In the genomic region with DNA sequence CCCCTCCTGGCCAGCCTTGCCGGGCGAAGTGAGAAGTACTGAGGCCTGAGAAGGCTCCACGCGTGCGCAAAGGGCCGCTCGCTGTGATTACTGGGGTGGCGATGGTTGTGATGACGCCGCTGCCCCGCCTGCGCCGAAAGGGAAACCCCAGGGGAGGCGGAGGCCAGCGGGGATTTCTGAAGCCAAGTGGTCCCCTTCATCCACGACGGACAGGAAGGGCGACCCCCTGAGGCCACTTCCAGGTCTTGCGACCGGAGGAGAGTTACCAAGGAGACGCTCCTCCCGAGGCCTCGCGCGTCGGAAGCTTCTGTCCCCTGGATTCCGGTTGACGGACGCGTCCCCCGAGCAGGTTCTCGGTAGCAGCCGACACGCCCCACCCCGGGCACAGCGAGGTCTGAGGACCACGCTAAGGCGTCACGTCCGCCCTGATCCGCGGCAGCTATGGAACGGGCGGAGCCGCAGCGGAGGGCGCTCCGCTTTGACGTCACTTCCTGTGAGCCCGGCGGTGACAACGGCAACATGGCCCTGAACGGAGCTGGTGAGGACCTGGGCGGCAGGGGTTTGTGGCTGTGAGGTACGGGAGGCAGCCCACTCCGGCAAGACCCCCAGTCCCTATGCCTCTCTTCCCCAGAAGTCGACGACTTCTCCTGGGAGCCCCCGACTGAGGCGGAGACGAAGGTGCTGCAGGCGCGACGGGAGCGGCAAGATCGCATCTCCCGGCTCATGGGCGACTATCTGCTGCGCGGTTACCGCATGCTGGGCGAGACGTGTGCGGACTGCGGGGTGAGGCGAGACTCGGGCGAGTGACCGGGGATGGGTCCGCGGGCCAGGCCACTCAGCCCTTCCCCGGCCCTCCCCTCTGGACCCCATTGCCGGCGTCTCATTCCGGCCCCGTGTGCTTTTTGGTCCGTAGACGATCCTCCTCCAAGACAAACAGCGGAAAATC, we compare ENCODE assay signal across 8 cellular contexts. TPM values are rescaled to one million over a fixed set of nuclear protein-coding genes. Genes with fewer than 3 reads are reported as not detected.
DNase-seq lines count a peak whose midpoint lies in the region; ATAC-seq and TF ChIP-seq lines count a peak whose summit lies in the region.

A gene with protein sequence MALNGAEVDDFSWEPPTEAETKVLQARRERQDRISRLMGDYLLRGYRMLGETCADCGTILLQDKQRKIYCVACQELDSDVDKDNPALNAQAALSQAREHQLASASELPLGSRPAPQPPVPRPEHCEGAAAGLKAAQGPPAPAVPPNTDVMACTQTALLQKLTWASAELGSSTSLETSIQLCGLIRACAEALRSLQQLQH (plus strand): TSS at position 505 of the 946 bp plus-strand sequence. CDS start 15 bp downstream, at position 520.

- ATAC-seq in GM19372 (IDR thresholded peaks at IDR 0.05; ENCODE audit: low read depth, unreplicated experiment) = peak; percentile 60
- ATAC-seq in HG03558 (IDR thresholded peaks at IDR 0.05; ENCODE audit: extremely low read depth, unreplicated experiment) = peak; percentile 40

- intact Hi-C loops in dendritic cell treated with granulocyte-macrophage colony-stimulating factor and Interleukin-4, amounts not matched to agents 40 ng/mL and 50 ng/mL, for 4 days (cut with micrococcal nuclease) = loop anchor here (1.0 to 2.0 kb wide), 2 partner anchors 23 to 30 kb away; no protein-coding TSS in a partner anchor

- peaks cover 15 to 55% (median 49%) of the 10 kb centered on the region in 4 donors for H3K4me1 ChIP-seq in liver (ENCODE audit: control insufficient read depth in 4 of 4, insufficient read depth in 4 of 4, low read length in 3 of 4)

- TF ChIP-seq RAD21 in liver (IDR thresholded peaks at IDR 0.05) = peak in 1 of 2 donors; percentile 60

- peak within 1 kb of the TSS; percentile 96 for H3K4me3 Mint-ChIP-seq in dendritic cell treated with granulocyte-macrophage colony-stimulating factor and Interleukin-4, amounts not matched to agents 40 ng/mL and 50 ng/mL, for 4 days

- peak within 1 kb of the TSS; percentile 94 for H3K27ac Mint-ChIP-seq in dendritic cell treated with granulocyte-macrophage colony-stimulating factor and Interleukin-4, amounts not matched to agents 40 ng/mL and 50 ng/mL, for 4 days

- no peaks in the 10 kb centered on the region for H3K9me3 ChIP-seq in liver (ENCODE audit: control insufficient read depth in 4 of 4, low read length in 3 of 4)

- H3K4me3 ChIP-seq in liver (ENCODE audit: low read depth in 1 of 3, low read length in 3 of 3) = peak within 1 kb of the TSS; percentile 81 to 93 (median 92)

- under 1% methylated on average over 89 of the region's 89 CpGs for WGBS in liver

- peaks cover 74% of the 10 kb centered on the region for H3K36me3 Mint-ChIP-seq in dendritic cell treated with granulocyte-macrophage colony-stimulating factor and Interleukin-4, amounts not matched to agents 40 ng/mL and 50 ng/mL, for 4 days (ENCODE audit: low read depth)

- peak within 1 kb of the TSS; percentile 82 to 88 for H3K9ac ChIP-seq in liver (ENCODE audit: low read depth in 1 of 2, low read length in 2 of 2)

- DNase-seq in CD1c-positive myeloid dendritic cell (ENCODE audit: extremely low spot score) (peak; percentile 99), NCI-H748 (lab: John Stamatoyannopoulos, UW; ENCODE audit: unreplicated experiment) (peak; percentile 99)
- DNase-seq in activated CD4-positive, alpha-beta T cell treated with anti-CD3 and anti-CD28 coated beads, Interleukin-2, amount 50 U/mL, for 1 hour = peak; percentile 98
- DNase-seq in stimulated activated CD4-positive, alpha-beta T cell treated with anti-CD3 and anti-CD28 coated beads, Interleukin-4, amount 100 ng/mL, for 24 hours = peak; percentile 99

- H3K27ac ChIP-seq in liver (ENCODE audit: low read depth in 1 of 2, low read length in 2 of 2) = peak within 1 kb of the TSS; percentile 94

- no peaks in the 10 kb centered on the region for H3K27me3 Mint-ChIP-seq in dendritic cell treated with granulocyte-macrophage colony-stimulating factor and Interleukin-4, amounts not matched to agents 40 ng/mL and 50 ng/mL, for 4 days

- no peaks in the 10 kb centered on the region for H3K27me3 ChIP-seq in liver (ENCODE audit: control insufficient read depth in 4 of 4, insufficient read depth in 4 of 4, low read length in 3 of 4)

- H3K9me3 Mint-ChIP-seq in dendritic cell treated with granulocyte-macrophage colony-stimulating factor and Interleukin-4, amounts not matched to agents 40 ng/mL and 50 ng/mL, for 4 days = no peaks in the 10 kb centered on the region

- TF ChIP-seq CTCF in liver (IDR thresholded peaks at IDR 0.05; ENCODE audit: low read depth, low read length, missing input control) = peak; percentile 33

- peaks cover 0 to 6% (median 1%) of the 10 kb centered on the region in 4 donors for H3K36me3 ChIP-seq in liver (ENCODE audit: control insufficient read depth in 4 of 4, insufficient read depth in 3 of 4, low read depth in 1 of 4, low read length in 3 of 4)

- peaks cover 75% of the 10 kb centered on the region for H3K4me1 Mint-ChIP-seq in dendritic cell treated with granulocyte-macrophage colony-stimulating factor and Interleukin-4, amounts not matched to agents 40 ng/mL and 50 ng/mL, for 4 days (ENCODE audit: low read depth)

TF ChIP-seq in liver, 16 proteins besides CTCF, POLR2A, EP300 and RAD21:
- TF ChIP-seq, protein P1, sequence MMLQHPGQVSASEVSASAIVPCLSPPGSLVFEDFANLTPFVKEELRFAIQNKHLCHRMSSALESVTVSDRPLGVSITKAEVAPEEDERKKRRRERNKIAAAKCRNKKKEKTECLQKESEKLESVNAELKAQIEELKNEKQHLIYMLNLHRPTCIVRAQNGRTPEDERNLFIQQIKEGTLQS (IDR thresholded peaks at IDR 0.05) = no peak
- TF ChIP-seq NR2F2 (IDR thresholded peaks at IDR 0.05) = peak; percentile 95
- TF ChIP-seq, protein P2, sequence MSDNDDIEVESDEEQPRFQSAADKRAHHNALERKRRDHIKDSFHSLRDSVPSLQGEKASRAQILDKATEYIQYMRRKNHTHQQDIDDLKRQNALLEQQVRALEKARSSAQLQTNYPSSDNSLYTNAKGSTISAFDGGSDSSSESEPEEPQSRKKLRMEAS (IDR thresholded peaks at IDR 0.05) = peak; percentile 70
- TF ChIP-seq EGR1 (IDR thresholded peaks at IDR 0.05; ENCODE audit: low read depth in 2 of 2) = peak in 1 of 2 donors; percentile 18
- TF ChIP-seq, protein P3, sequence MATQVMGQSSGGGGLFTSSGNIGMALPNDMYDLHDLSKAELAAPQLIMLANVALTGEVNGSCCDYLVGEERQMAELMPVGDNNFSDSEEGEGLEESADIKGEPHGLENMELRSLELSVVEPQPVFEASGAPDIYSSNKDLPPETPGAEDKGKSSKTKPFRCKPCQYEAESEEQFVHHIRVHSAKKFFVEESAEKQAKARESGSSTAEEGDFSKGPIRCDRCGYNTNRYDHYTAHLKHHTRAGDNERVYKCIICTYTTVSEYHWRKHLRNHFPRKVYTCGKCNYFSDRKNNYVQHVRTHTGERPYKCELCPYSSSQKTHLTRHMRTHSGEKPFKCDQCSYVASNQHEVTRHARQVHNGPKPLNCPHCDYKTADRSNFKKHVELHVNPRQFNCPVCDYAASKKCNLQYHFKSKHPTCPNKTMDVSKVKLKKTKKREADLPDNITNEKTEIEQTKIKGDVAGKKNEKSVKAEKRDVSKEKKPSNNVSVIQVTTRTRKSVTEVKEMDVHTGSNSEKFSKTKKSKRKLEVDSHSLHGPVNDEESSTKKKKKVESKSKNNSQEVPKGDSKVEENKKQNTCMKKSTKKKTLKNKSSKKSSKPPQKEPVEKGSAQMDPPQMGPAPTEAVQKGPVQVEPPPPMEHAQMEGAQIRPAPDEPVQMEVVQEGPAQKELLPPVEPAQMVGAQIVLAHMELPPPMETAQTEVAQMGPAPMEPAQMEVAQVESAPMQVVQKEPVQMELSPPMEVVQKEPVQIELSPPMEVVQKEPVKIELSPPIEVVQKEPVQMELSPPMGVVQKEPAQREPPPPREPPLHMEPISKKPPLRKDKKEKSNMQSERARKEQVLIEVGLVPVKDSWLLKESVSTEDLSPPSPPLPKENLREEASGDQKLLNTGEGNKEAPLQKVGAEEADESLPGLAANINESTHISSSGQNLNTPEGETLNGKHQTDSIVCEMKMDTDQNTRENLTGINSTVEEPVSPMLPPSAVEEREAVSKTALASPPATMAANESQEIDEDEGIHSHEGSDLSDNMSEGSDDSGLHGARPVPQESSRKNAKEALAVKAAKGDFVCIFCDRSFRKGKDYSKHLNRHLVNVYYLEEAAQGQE (IDR thresholded peaks at IDR 0.05) = peak; percentile 25
- peak; percentile 91 to 99 for TF ChIP-seq GABPA (IDR thresholded peaks at IDR 0.05 in 1 of 2, conservative IDR thresholded peaks at IDR 0.05 in 1 of 2)
- TF ChIP-seq, protein P4, sequence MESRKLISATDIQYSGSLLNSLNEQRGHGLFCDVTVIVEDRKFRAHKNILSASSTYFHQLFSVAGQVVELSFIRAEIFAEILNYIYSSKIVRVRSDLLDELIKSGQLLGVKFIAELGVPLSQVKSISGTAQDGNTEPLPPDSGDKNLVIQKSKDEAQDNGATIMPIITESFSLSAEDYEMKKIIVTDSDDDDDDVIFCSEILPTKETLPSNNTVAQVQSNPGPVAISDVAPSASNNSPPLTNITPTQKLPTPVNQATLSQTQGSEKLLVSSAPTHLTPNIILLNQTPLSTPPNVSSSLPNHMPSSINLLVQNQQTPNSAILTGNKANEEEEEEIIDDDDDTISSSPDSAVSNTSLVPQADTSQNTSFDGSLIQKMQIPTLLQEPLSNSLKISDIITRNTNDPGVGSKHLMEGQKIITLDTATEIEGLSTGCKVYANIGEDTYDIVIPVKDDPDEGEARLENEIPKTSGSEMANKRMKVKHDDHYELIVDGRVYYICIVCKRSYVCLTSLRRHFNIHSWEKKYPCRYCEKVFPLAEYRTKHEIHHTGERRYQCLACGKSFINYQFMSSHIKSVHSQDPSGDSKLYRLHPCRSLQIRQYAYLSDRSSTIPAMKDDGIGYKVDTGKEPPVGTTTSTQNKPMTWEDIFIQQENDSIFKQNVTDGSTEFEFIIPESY (IDR thresholded peaks at IDR 0.05) = no peak
- no peak for TF ChIP-seq FOXA2 (IDR thresholded peaks at IDR 0.05)
- TF ChIP-seq SP1 (IDR thresholded peaks at IDR 0.05) = peak; percentile 80
- no peak for TF ChIP-seq FOXA1 (IDR thresholded peaks at IDR 0.05)
- TF ChIP-seq RXRA (IDR thresholded peaks at IDR 0.05) = peak; percentile 52 to 62
- TF ChIP-seq HNF4G (IDR thresholded peaks at IDR 0.05) = no peak
- no peak for TF ChIP-seq JUND (IDR thresholded peaks at IDR 0.05)
- TF ChIP-seq HNF4A (conservative IDR thresholded peaks at IDR 0.05) = peak in 1 of 2 donors; percentile 41
- peak; percentile 95 for TF ChIP-seq YY1 (IDR thresholded peaks at IDR 0.05)
- no peak for TF ChIP-seq TAF1 (conservative IDR thresholded peaks at IDR 0.05)

RNA-seq across cellular contexts. Expression of the gene that starts here (rescaled TPM):
- total RNA-seq in liver = 10 to 100 TPM; 18.2 to 22.7 TPM
- 10 to 100 TPM; 33.3 to 39.5 TPM for polyA plus RNA-seq in liver

Comparison
In these comparisons a context has a peak if more than half of its experiments do, and no peak if none do; other contexts are left out.
1. Peak in every context shown above with its lines: DNase-seq, ATAC-seq, H3K4me3 ChIP-seq and H3K27ac ChIP-seq.